In the genomic region with DNA sequence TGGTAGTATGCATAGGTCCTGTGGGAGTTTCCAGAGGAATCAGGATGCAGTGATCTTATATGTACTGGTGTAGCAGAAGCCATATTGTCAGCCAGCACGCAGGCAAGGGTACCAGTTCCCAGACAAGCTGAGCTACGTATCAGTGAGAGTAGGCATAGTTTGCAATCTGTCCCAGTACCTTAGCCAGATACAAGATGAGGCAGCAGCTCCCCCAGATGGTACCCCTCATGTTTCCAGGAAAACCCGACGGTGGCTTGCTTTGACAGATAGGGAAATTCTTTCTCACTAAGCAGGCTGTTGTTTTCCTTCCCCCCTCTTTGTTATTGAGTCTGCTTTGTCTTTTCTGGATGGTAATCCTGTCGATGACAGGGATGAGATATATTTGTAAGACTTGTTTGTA, we compare ENCODE assay signal across 8 cellular contexts.
DNase-seq lines count a peak whose midpoint lies in the region; ATAC-seq and TF ChIP-seq lines count a peak whose summit lies in the region.

No MANE protein-coding gene starts in this region.

- no peaks in the 10 kb centered on the region for H4K20me1 ChIP-seq in OCI-LY1 (ENCODE audit: insufficient read depth, low read length)

- CTCF ChIA-PET in AG04449 (lab: Yijun Ruan, JAX), result interaction anchor here (1.7 to 6.7 kb wide), 3 partner anchors 11 to 134 kb away, joined by 3 to 38 read pairs (median 15); a partner anchor contains a TSS

- H3K9ac ChIP-seq in OCI-LY1 (ENCODE audit: low read length), result no peak overlapping the region

- intact Hi-C loops in upper lobe of right lung (cut with DNase I) (no loop called here), stomach (cut with DNase I; ENCODE audit: low total_unique reads) (no loop called here)

- TF ChIP-seq POLR2A in stomach (IDR thresholded peaks at IDR 0.05), result no peak

- H3K4me1 ChIP-seq in OCI-LY1 (ENCODE audit: insufficient read depth, low read length, severe bottlenecking) (peaks cover 11% of the 10 kb centered on the region), upper lobe of right lung (peaks cover 9% of the 10 kb centered on the region), stomach (peaks cover 5 to 65% (median 35%) of the 10 kb centered on the region in 4 donors)

- no peak overlapping the region for H3K4me2 ChIP-seq in OCI-LY1 (ENCODE audit: low read length)

- H3K9me2 ChIP-seq in OCI-LY1 (ENCODE audit: low read depth, low read length), result no peaks in the 10 kb centered on the region

- H3K4me3 ChIP-seq in AG04449 (ENCODE audit: low read depth, low read length) (no peak overlapping the region), OCI-LY1 (ENCODE audit: low read depth, low read length, poor library complexity, severe bottlenecking) (no peak overlapping the region), upper lobe of right lung (no peak overlapping the region), stomach (no peak overlapping the region)

- no peaks in the 10 kb centered on the region for H3K27me3 ChIP-seq in OCI-LY1 (ENCODE audit: insufficient read depth, low read length)
- no peaks in the 10 kb centered on the region for H3K27me3 ChIP-seq in upper lobe of right lung
- H3K27me3 ChIP-seq in stomach, result no peaks in the 10 kb centered on the region

- H3K79me2 ChIP-seq in OCI-LY1 (ENCODE audit: insufficient read depth, low read length), result no peaks in the 10 kb centered on the region

- 50 to 73% (median 71%) methylated on average over 5 of the region's 5 CpGs for WGBS in stomach, 5 donors

- POLR2A ChIA-PET in AG04449 (lab: Yijun Ruan, JAX), result interaction anchor here (1.0 kb wide), 1 partner anchor 26 kb away, joined by 4 read pairs; no protein-coding TSS in a partner anchor

- ATAC-seq in upper lobe of right lung (no peak), GM21619 (IDR thresholded peaks at IDR 0.05; ENCODE audit: unreplicated experiment) (no peak)

- no peak for TF ChIP-seq EP300 in stomach (IDR thresholded peaks at IDR 0.05)

- H3K36me3 ChIP-seq in OCI-LY1 (ENCODE audit: insufficient read depth, low read length), result no peaks in the 10 kb centered on the region
- H3K36me3 ChIP-seq in upper lobe of right lung, result no peaks in the 10 kb centered on the region
- no peaks in the 10 kb centered on the region for H3K36me3 ChIP-seq in stomach

- H3F3A ChIP-seq in OCI-LY1 (ENCODE audit: insufficient read depth, low read length), result no peaks in the 10 kb centered on the region

- TF ChIP-seq CTCF in AG04449 (IDR thresholded peaks at IDR 0.05; ENCODE audit: insufficient read depth, low read length, missing control alignments) (peak; percentile 32), OCI-LY1 (IDR thresholded peaks at IDR 0.05; ENCODE audit: low read length) (peak; percentile 43; the same call in 1 of the 2 replicates), upper lobe of right lung (IDR thresholded peaks at IDR 0.05) (no peak), stomach (IDR thresholded peaks at IDR 0.05) (no peak)

- no peak overlapping the region for H2AFZ ChIP-seq in OCI-LY1 (ENCODE audit: low read length)

- H3K27ac ChIP-seq in OCI-LY1 (ENCODE audit: low read depth, low read length, poor library complexity, severe bottlenecking), result no peak overlapping the region
- no peak overlapping the region for H3K27ac ChIP-seq in upper lobe of right lung
- no peak overlapping the region for H3K27ac ChIP-seq in stomach

- H3K9me3 ChIP-seq in OCI-LY1 (ENCODE audit: low read length) (no peaks in the 10 kb centered on the region), upper lobe of right lung (no peaks in the 10 kb centered on the region), stomach (no peaks in the 10 kb centered on the region)

- DNase-seq in AG04449 (ENCODE audit: low read depth, low spot score) (no peak), left kidney (ENCODE audit: low read depth, low spot score) (peak; percentile 45), upper lobe of right lung (no peak), ACHN (no peak), stomach (no peak)
- peak; percentile 8 for DNase-seq in activated T-helper 9 cell treated with anti-CD3 and anti-CD28 coated beads, Interleukin-2, amount 50 U/mL, for 16 hours (ENCODE audit: low read depth)

- in situ Hi-C loops in ACHN (cut with HindIII; ENCODE audit: low pct_ligation_motif_present, low pct_unique_long_range_greater_than_20kb, low sequenced_read_pairs), result no loop called here

Comparison
In these comparisons a context has a peak if more than half of its experiments do, and no peak if none do; other contexts are left out.
1. DNase-seq: peak in activated T-helper 9 cell treated with anti-CD3 and anti-CD28 coated beads, Interleukin-2, amount 50 U/mL, for 16 hours (single experiment) and left kidney (single experiment); none in AG04449 (single experiment), upper lobe of right lung (single experiment), ACHN (single experiment) and stomach (single experiment).
2. CTCF ChIP-seq: peak in AG04449 (single experiment) and OCI-LY1 (single experiment); none in upper lobe of right lung (single experiment) and stomach (0 of 7).